Comparison of ENCODE assay signal across 13 cellular contexts in genomic region chr14:86640288-86640687, GRCh38.
A peak's percentile ranks its signal among the peaks of the same experiment; 100 is the strongest.
DNase-seq lines count a peak whose midpoint lies in the region; TF ChIP-seq lines count a peak whose summit lies in the region.
"Had no signal": no experiment of that assay in that cellular context is flagged by ENCODE, and none has a peak within 500 bp of the region (broad histone marks: within the 10 kb centered on the region; RNA-seq: fewer than 3 reads in every experiment).

No MANE protein-coding gene starts in this region.

- peaks cover 1% of the 10 kb centered on the region for H3K4me1 Mint-ChIP-seq in endodermal cell

- 68% methylated on average over 3 of the region's 3 CpGs; no CpG with 5 or more reads in 1 of the 2 experiments for WGBS in endodermal cell (ENCODE audit: insufficient coverage in 1 of 2, insufficient read length in 1 of 2), 2 experiments

- H3K27ac Mint-ChIP-seq in endodermal cell, result no peak overlapping the region
- H3K27ac Mint-ChIP-seq: CD8-positive, alpha-beta T cell had no signal

- no peak overlapping the region for H3K4me3 Mint-ChIP-seq in endodermal cell
- H3K4me3 Mint-ChIP-seq: CD14-positive monocyte; CD8-positive, alpha-beta T cell had no signal

- peak overlapping the region; percentile 31 for H3K4me3 ChIP-seq in endodermal cell (ENCODE audit: low read length)

- H3K9me3 ChIP-seq in endodermal cell (ENCODE audit: control insufficient read depth, low read length), result peaks cover 42% of the 10 kb centered on the region

- TF ChIP-seq CTCF in endodermal cell (conservative IDR thresholded peaks at IDR 0.05), result peak; percentile 50

- H3K4me1 ChIP-seq in endodermal cell (ENCODE audit: control insufficient read depth, insufficient read depth, low read length), result no peaks in the 10 kb centered on the region

- H3K27ac ChIP-seq in endodermal cell (ENCODE audit: low read depth, low read length), result no peak overlapping the region

- peaks cover 29% of the 10 kb centered on the region for H3K9me3 Mint-ChIP-seq in endodermal cell

- H3K27me3 Mint-ChIP-seq in endodermal cell (ENCODE audit: insufficient read depth), result peaks cover 54% of the 10 kb centered on the region

- H3K9ac ChIP-seq in endodermal cell (ENCODE audit: extremely low read depth, low read length, poor library complexity, severe bottlenecking), result no peak overlapping the region

- peaks cover 9% of the 10 kb centered on the region for H3K36me3 Mint-ChIP-seq in endodermal cell (ENCODE audit: low read depth)
- H3K36me3 Mint-ChIP-seq: CD14-positive monocyte; CD8-positive, alpha-beta T cell had no signal

- H3K36me3 ChIP-seq in endodermal cell (ENCODE audit: control insufficient read depth, insufficient read depth, low read length), result no peaks in the 10 kb centered on the region

- DNase-seq in NCI-H2171 treated with DMSO at 0.1 percent for 48 hours (lab: John Stamatoyannopoulos, UW) (peak; percentile 14), NCI-H2171 (lab: John Stamatoyannopoulos, UW) (no peak), NCI-H69 (lab: John Stamatoyannopoulos, UW) (peak; percentile 69), endodermal cell (no peak), HuH-7.5 (ENCODE audit: low spot score) (no peak), SKM-1 treated with dmso at 0.1 percent for 144 hours (lab: John Stamatoyannopoulos, UW; ENCODE audit: unreplicated experiment) (no peak)
- DNase-seq in activated CD4-positive, alpha-beta T cell treated with anti-CD3 and anti-CD28 coated beads, Interleukin-2, amount 50 U/mL, for 48 hours, result no peak
- DNase-seq: CD8-positive, alpha-beta T cell; COR-L47; DMS53; GF-D8; IMR-90 had no signal

- no peaks in the 10 kb centered on the region for H3K27me3 ChIP-seq in endodermal cell (ENCODE audit: control insufficient read depth, insufficient read depth, low read length, poor library complexity, severe bottlenecking)

Comparison
In these comparisons a context has a peak if more than half of its experiments do, and no peak if none do; other contexts are left out.
1. DNase-seq: peak in NCI-H2171 treated with DMSO at 0.1 percent for 48 hours (single experiment) and NCI-H69 (single experiment); none in NCI-H2171 (single experiment), endodermal cell (single experiment), HuH-7.5 (single experiment), activated CD4-positive, alpha-beta T cell treated with anti-CD3 and anti-CD28 coated beads, Interleukin-2, amount 50 U/mL, for 48 hours (0 of 2) and SKM-1 treated with dmso at 0.1 percent for 144 hours (single experiment).